Comparison of ENCODE assay signal across 25 cellular contexts in genomic region chr10:90965720-90966119, GRCh38. TPM values are rescaled to one million over a fixed set of nuclear protein-coding genes. Genes with fewer than 3 reads are reported as not detected.
DNase-seq lines count a peak whose midpoint lies in the region; ATAC-seq, FAIRE-seq and TF ChIP-seq lines count a peak whose summit lies in the region.
"Had no signal": no experiment of that assay in that cellular context is flagged by ENCODE, and none has a peak within 500 bp of the region (broad histone marks: within the 10 kb centered on the region; RNA-seq: fewer than 3 reads in every experiment).

No MANE protein-coding gene starts in this region.

- BruUV-seq in PC-9 (replicated peaks; lab: Mats Ljungman, UMichigan): no TSS peak

- H3K36me3 ChIP-seq in adipocyte (ENCODE audit: control insufficient read depth, insufficient read depth, low read length, severe bottlenecking) (no peaks in the 10 kb centered on the region), spleen (no peaks in the 10 kb centered on the region), PC-9 (ENCODE audit: low read depth) (no peaks in the 10 kb centered on the region)
- H3K36me3 ChIP-seq: MG63 had no signal

- CTCF ChIA-PET in PC-9 (lab: Charles Lee): no interaction called here

- peaks cover 28% of the 10 kb centered on the region; the same call in 1 of the 2 replicates for H3F3A ChIP-seq in PC-9 (ENCODE audit: insufficient read depth, low read depth)

- H3K27me3 ChIP-seq in adipocyte (replicated peaks; ENCODE audit: control insufficient read depth, insufficient read depth, low read length): no peaks in the 10 kb centered on the region
- no peaks in the 10 kb centered on the region for H3K27me3 ChIP-seq in right cardiac atrium (ENCODE audit: control insufficient read depth, insufficient read depth)
- no peaks in the 10 kb centered on the region for H3K27me3 ChIP-seq in spleen (replicated peaks in 1 of 7)
- H3K27me3 ChIP-seq in PC-9 (ENCODE audit: insufficient read depth, low read depth): no peaks in the 10 kb centered on the region
- H3K27me3 ChIP-seq: MG63 had no signal

- WGBS in right cardiac atrium: 27% methylated on average over 2 of the region's 2 CpGs
- 39 to 67% (median 62%) methylated on average over 2 of the region's 2 CpGs for WGBS in spleen, 5 donors

- H3K9me2 ChIP-seq in PC-9 (ENCODE audit: insufficient read depth): no peaks in the 10 kb centered on the region

- H4K20me1 ChIP-seq in PC-9 (ENCODE audit: insufficient read depth): no peaks in the 10 kb centered on the region

- H3K4me2 ChIP-seq in PC-9: no peak overlapping the region

- no peak for TF ChIP-seq POLR2A in spleen (IDR thresholded peaks at IDR 0.05)

- H3K9me3 ChIP-seq in adipocyte (ENCODE audit: control insufficient read depth, low read length) (no peaks in the 10 kb centered on the region), right cardiac atrium (ENCODE audit: control insufficient read depth, low read length) (no peaks in the 10 kb centered on the region), spleen (no peaks in the 10 kb centered on the region), PC-9 (ENCODE audit: insufficient read depth, low read depth) (no peaks in the 10 kb centered on the region)
- H3K9me3 ChIP-seq: MG63 had no signal

- peak overlapping the region; percentile 61 for H3K27ac ChIP-seq in right cardiac atrium (ENCODE audit: low read length)
- H3K27ac ChIP-seq in spleen: peak overlapping the region in 5 of 8 donors; percentile 6 to 50 (median 12)
- no peak overlapping the region for H3K27ac ChIP-seq in PC-9
- H3K27ac ChIP-seq: 22Rv1 had no signal

- POLR2A ChIA-PET in PC-9 (lab: Charles Lee; ENCODE audit: unreplicated experiment): interaction anchor here (0.7 kb wide), 1 partner anchor 15 kb away, joined by 5 read pairs; no protein-coding TSS in a partner anchor

- no peak for FAIRE-seq in frontal cortex (lab: Jason Lieb, UNC)
- FAIRE-seq: H54, HTR-8/SVneo had no signal

- DNase-seq in Right ventricle myocardium superior (no peak), Right ventricle myocardium inferior (ENCODE audit: missing footprints) (no peak), adipocyte (ENCODE audit: low read depth) (no peak), right cardiac atrium (peak in 2 of 3 donors; percentile 61 to 72), spleen (no peak), frontal cortex (ENCODE audit: low spot score in 2 of 2) (no peak), PC-9 (no peak), DMS 273 treated with DMSO at 0.1 percent for 48 hours (lab: John Stamatoyannopoulos, UW) (no peak)
- DNase-seq: ACHN, Calu3, DMS153, KBM-7, MG63, NCI-H1105 treated with DMSO at 0.1 percent for 48 hours, NCI-H146, NCI-H1930, NCI-H2107, NCI-H524, NCI-H748 treated with DMSO at 0.1 percent for 48 hours, PC-3, SHP77 had no signal

- H3K4me3 ChIP-seq in adipocyte (ENCODE audit: low read length): no peak overlapping the region
- H3K4me3 ChIP-seq in right cardiac atrium (ENCODE audit: low read length): peak overlapping the region; percentile 64
- no peak overlapping the region for H3K4me3 ChIP-seq in spleen
- no peak overlapping the region for H3K4me3 ChIP-seq in PC-9
- H3K4me3 ChIP-seq: MG63 had no signal

- TF ChIP-seq CTCF in spleen (IDR thresholded peaks at IDR 0.05 in 8 of 11, conservative IDR thresholded peaks at IDR 0.05 in 3 of 11): no peak
- TF ChIP-seq CTCF in PC-9 (conservative IDR thresholded peaks at IDR 0.05): no peak

- H2AFZ ChIP-seq in PC-9: no peak overlapping the region

- H3K4me1 ChIP-seq in adipocyte (ENCODE audit: control insufficient read depth, insufficient read depth, low read length) (peaks cover 59% of the 10 kb centered on the region), right cardiac atrium (ENCODE audit: control insufficient read depth, insufficient read depth, low read length) (peaks cover 6% of the 10 kb centered on the region), spleen (peaks cover 0 to 20% (median 6%) of the 10 kb centered on the region in 6 donors), PC-9 (replicated peaks; ENCODE audit: insufficient read depth) (peaks cover 28% of the 10 kb centered on the region)

- H3K9ac ChIP-seq in adipocyte (ENCODE audit: low read length): peak overlapping the region; percentile 65

- H3K79me2 ChIP-seq in PC-9 (ENCODE audit: low read depth): no peaks in the 10 kb centered on the region

- ATAC-seq in Right ventricle myocardium superior (ENCODE audit: poor library complexity) (peak; percentile 26), Right ventricle myocardium inferior (no peak), right cardiac atrium (peak; percentile 48 to 74)
- ATAC-seq: PC-3 had no signal

- intact Hi-C loops in Right ventricle myocardium superior (cut with DNase I) (loop anchor here (5.0 kb wide), 1 partner anchor 43 kb away; the partner anchor contains the start of gene ANKRD1), Right ventricle myocardium inferior (cut with DNase I) (loop anchor here (2.0 kb wide), 1 partner anchor 35 kb away; no protein-coding TSS in a partner anchor), right cardiac atrium (cut with DNase I) (loop anchor here in 3 of 4 donors (5.0 kb wide), 2 partner anchors 33 to 48 kb away; no protein-coding TSS in a partner anchor), spleen (cut with DNase I; ENCODE audit: low total_unique reads) (no loop called here), PC-9 (cut with micrococcal nuclease; ENCODE audit: unreplicated experiment) (no loop called here)

RNA-seq across cellular contexts. Expression of gene ANKRD1, which starts 44.8 kb away (rescaled TPM):
- total RNA-seq in Right ventricle myocardium superior (1,733 TPM), Right ventricle myocardium inferior (2,249 TPM), right cardiac atrium (1,000 to 10,000 TPM; 1,154 to 3,897 (median 2,224) TPM), spleen (under 1 TPM in 3 of 7 donors, not detected in 4; 0.13 to 0.83 (median 0.32) TPM), frontal cortex (not detected), PC-9 (2021) (3.9 and 6.7 TPM in 2 replicates)
- polyA plus RNA-seq in right cardiac atrium (4,109 TPM), spleen (1 to 10 TPM in 2 of 3 donors, under 1 TPM in 1; 0.83 to 1.6 (median 1.2) TPM)
- total RNA-seq: SK-MEL-5 had no signal

Comparison
In these comparisons a context has a peak if more than half of its experiments do, and no peak if none do; other contexts are left out.
1. DNase-seq: peak in right cardiac atrium (2 of 3); none in Right ventricle myocardium superior (single experiment), Right ventricle myocardium inferior (single experiment), adipocyte (single experiment), spleen (single experiment), frontal cortex (0 of 2), PC-9 (0 of 2) and DMS 273 treated with DMSO at 0.1 percent for 48 hours (single experiment).
2. RNA of gene ANKRD1, which starts 44.8 kb away (total RNA-seq): 1,154 to 3,897 TPM in right cardiac atrium, 2,249 TPM in Right ventricle myocardium inferior (single experiment) and 1,733 TPM in Right ventricle myocardium superior (single experiment); 3.9 to 6.7 TPM in PC-9, 0.13 to 0.83 TPM in spleen and not detected in frontal cortex (single experiment); every median in the first group is over 100 times any median in the second.
3. intact Hi-C loops: an anchor here in Right ventricle myocardium superior (5.0 kb wide), Right ventricle myocardium inferior (2.0 kb wide) and right cardiac atrium (5.0 kb wide); none called in spleen and PC-9.